In genomic region chr16:85519540-85520231, GRCh38 we compare ENCODE assay signal across 16 cellular contexts.
"Had no signal": no experiment of that assay in that cellular context is flagged by ENCODE, and none has a peak within 500 bp of the region (broad histone marks: within the 10 kb centered on the region; RNA-seq: fewer than 3 reads in every experiment).

No MANE protein-coding gene starts in this region.

- H3K9me3 Mint-ChIP-seq: activated CD4-positive, alpha-beta T cell treated with anti-CD3 and anti-CD28 coated beads, Interleukin-2, amount 10 ng/mL, durations not matched to agents 7 days and 5 days; type B pancreatic cell had no signal

- H3K27me3 ChIP-seq: adrenal gland, gastroesophageal sphincter, pancreas had no signal

- H3K4me1 Mint-ChIP-seq: activated CD4-positive, alpha-beta T cell treated with anti-CD3 and anti-CD28 coated beads, Interleukin-2, amount 10 ng/mL, durations not matched to agents 7 days and 5 days had no signal

- H3K9me3 ChIP-seq: adrenal gland, gastroesophageal sphincter, left ventricle myocardium inferior, pancreas had no signal

- H3K36me3 ChIP-seq: adrenal gland, gastroesophageal sphincter, left ventricle myocardium inferior, pancreas had no signal

- H3K27ac ChIP-seq: adrenal gland, gastroesophageal sphincter, left ventricle myocardium inferior had no signal

- H3K27ac Mint-ChIP-seq: activated CD4-positive, alpha-beta T cell treated with anti-CD3 and anti-CD28 coated beads, Interleukin-2, amount 10 ng/mL, durations not matched to agents 7 days and 5 days; type B pancreatic cell had no signal

- H3K4me3 ChIP-seq: adrenal gland, gastroesophageal sphincter, left ventricle myocardium inferior, pancreas had no signal

- DNase-seq: activated CD4-positive, alpha-beta T cell treated with anti-CD3 and anti-CD28 coated beads, Interleukin-2, amount 10 ng/mL, durations not matched to agents 7 days and 5 days; activated naive CD4-positive, alpha-beta T cell treated with Interleukin-2 at 50 U/mL for 16 hours; adrenal gland; cortex of kidney; effector memory CD4-positive, alpha-beta T cell; kidney; left ventricle myocardium inferior; mesendoderm; pancreas; retina; stimulated activated CD4-positive, alpha-beta T cell treated with anti-CD3 and anti-CD28 coated beads, Interleukin-15, amount 100 ng/mL, for 24 hours; substantia nigra; T1000 had no signal

- ATAC-seq: gastroesophageal sphincter, pancreas had no signal

- FAIRE-seq: kidney had no signal

- H3K27me3 Mint-ChIP-seq: activated CD4-positive, alpha-beta T cell treated with anti-CD3 and anti-CD28 coated beads, Interleukin-2, amount 10 ng/mL, durations not matched to agents 7 days and 5 days; type B pancreatic cell had no signal

- H3K4me3 Mint-ChIP-seq: activated CD4-positive, alpha-beta T cell treated with anti-CD3 and anti-CD28 coated beads, Interleukin-2, amount 10 ng/mL, durations not matched to agents 7 days and 5 days; neural crest cell; type B pancreatic cell had no signal
